ENCODE assay signal across 9 cellular contexts in genomic region chr2:166539340-166540162, GRCh38. TPM values are rescaled to one million over a fixed set of nuclear protein-coding genes. Genes with fewer than 3 reads are reported as not detected.
DNase-seq lines count a peak whose midpoint lies in the region; ATAC-seq, FAIRE-seq and TF ChIP-seq lines count a peak whose summit lies in the region.
"Had no signal": no experiment of that assay in that cellular context is flagged by ENCODE, and none has a peak within 500 bp of the region (broad histone marks: within the 10 kb centered on the region; RNA-seq: fewer than 3 reads in every experiment).

No MANE protein-coding gene starts in this region.

- DNase-seq in stimulated activated CD4-positive, alpha-beta T cell treated with anti-CD3 and anti-CD28 coated beads, Interleukin-15, amount 100 ng/mL, for 24 hours: peak; percentile 4
- no peak for DNase-seq in stimulated activated CD4-positive, alpha-beta T cell treated with anti-CD3 and anti-CD28 coated beads, Interleukin-4, amount 100 ng/mL, for 1 hour
- peak; percentile 13 for DNase-seq in HK-2 (ENCODE audit: unreplicated experiment)
- peak; percentile 68 for DNase-seq in NT2/D1 (ENCODE audit: low read depth, low spot score)
- peak; percentile 69 for DNase-seq in bronchial epithelial cell (ENCODE audit: low read depth)
- DNase-seq in kidney tubule cell (ENCODE audit: low spot score): peak; percentile 57

- H3K27me3 ChIP-seq in NT2/D1 (ENCODE audit: insufficient read depth, insufficient read length) (no peaks in the 10 kb centered on the region), bronchial epithelial cell (ENCODE audit: control insufficient read depth, insufficient read depth, low read length) (no peaks in the 10 kb centered on the region), stomach smooth muscle (ENCODE audit: control insufficient read depth in 1 of 2, insufficient read depth in 2 of 2, low read length in 2 of 2) (no peaks in the 10 kb centered on the region)

- H3K4me3 ChIP-seq in NT2/D1 (ENCODE audit: insufficient read length, low read depth): no peak overlapping the region
- H3K4me3 ChIP-seq in bronchial epithelial cell (ENCODE audit: low read depth, low read length): no peak overlapping the region
- peak overlapping the region; percentile 9 to 21 for H3K4me3 ChIP-seq in stomach smooth muscle (ENCODE audit: low read length in 2 of 2)
- H3K4me3 ChIP-seq: skin epidermis had no signal

- no peak overlapping the region for H3K27ac ChIP-seq in stomach smooth muscle (ENCODE audit: low read length)
- H3K27ac ChIP-seq: skin epidermis had no signal

- H3K4me1 ChIP-seq in NT2/D1 (ENCODE audit: insufficient read depth, insufficient read length): no peaks in the 10 kb centered on the region
- H3K4me1 ChIP-seq in stomach smooth muscle (ENCODE audit: control insufficient read depth, insufficient read depth, low read length): no peaks in the 10 kb centered on the region

- peak; percentile 71 for TF ChIP-seq CTCF in bronchial epithelial cell (IDR thresholded peaks at IDR 0.05; ENCODE audit: insufficient read depth, low read length, severe bottlenecking)

- H3K9ac ChIP-seq in NT2/D1 (ENCODE audit: insufficient read length, low read depth) (no peak overlapping the region), stomach smooth muscle (ENCODE audit: low read length in 2 of 2) (no peak overlapping the region)

- ATAC-seq in GM21528 (IDR thresholded peaks at IDR 0.05; ENCODE audit: low FRiP score, unreplicated experiment): peak; percentile 97

- H3K9me3 ChIP-seq in NT2/D1 (ENCODE audit: insufficient read depth, low read length) (no peaks in the 10 kb centered on the region), stomach smooth muscle (ENCODE audit: control insufficient read depth in 2 of 2, low read length in 2 of 2) (no peaks in the 10 kb centered on the region)

- peak; percentile 47 for FAIRE-seq in bronchial epithelial cell (lab: Jason Lieb, UNC)

- no peaks in the 10 kb centered on the region for H3K36me3 ChIP-seq in NT2/D1 (ENCODE audit: insufficient read depth, insufficient read length, low read length)
- H3K36me3 ChIP-seq in bronchial epithelial cell (ENCODE audit: control insufficient read depth, insufficient read depth, low read length): no peaks in the 10 kb centered on the region
- H3K36me3 ChIP-seq in stomach smooth muscle (ENCODE audit: control insufficient read depth in 2 of 2, insufficient read depth in 2 of 2, low read length in 2 of 2): no peaks in the 10 kb centered on the region

RNA-seq across cellular contexts. Expression of gene SCN7A, which starts 45.5 kb away (rescaled TPM):
- not detected in 2 replicates for total RNA-seq in bronchial epithelial cell

Comparison
In these comparisons a context has a peak if more than half of its experiments do, and no peak if none do; other contexts are left out.
1. H3K4me3 ChIP-seq: peak in stomach smooth muscle (2 of 2); none in NT2/D1 (single experiment) and bronchial epithelial cell (single experiment).